ENCODE assay signal across 2 cellular contexts in genomic region chr5:37725185-37725584, GRCh38.
TF ChIP-seq lines count a peak whose summit lies in the region.

No MANE protein-coding gene starts in this region.

TF ChIP-seq in SK-N-SH, 30 proteins besides CTCF, POLR2A, EP300 and RAD21 (continued from another document):
- no peak for TF ChIP-seq ZBTB33 (IDR thresholded peaks at IDR 0.05; ENCODE audit: borderline replicate concordance, low read depth)
- no peak for TF ChIP-seq FOXJ3 (CRISPR knock-in tag; IDR thresholded peaks at IDR 0.05)
- TF ChIP-seq CHD2 (IDR thresholded peaks at IDR 0.05; ENCODE audit: low read length, partially characterized antibody) = no peak
- no peak for TF ChIP-seq REST (IDR thresholded peaks at IDR 0.05; ENCODE audit: low read depth, low read length)
- no peak for TF ChIP-seq MAX (IDR thresholded peaks at IDR 0.05; ENCODE audit: low read depth)
- no peak for TF ChIP-seq YY1 (IDR thresholded peaks at IDR 0.05; ENCODE audit: low read depth)
TF ChIP-seq in SK-N-SH: peak in this region for 0.

TF ChIP-seq in SK-N-SH treated with all-trans-retinoic acid at 6 μM for 48 hours, 23 proteins besides CTCF, POLR2A, EP300 and RAD21 (continued from another document):
- TF ChIP-seq CREB5 (CRISPR knock-in tag; IDR thresholded peaks at IDR 0.05; ENCODE audit: low read depth) = no peak
- TF ChIP-seq ZC3H10 (CRISPR knock-in tag; IDR thresholded peaks at IDR 0.05) = no peak
- no peak for TF ChIP-seq GLIS3 (CRISPR knock-in tag; IDR thresholded peaks at IDR 0.05)
- no peak for TF ChIP-seq POU6F1 (CRISPR knock-in tag; IDR thresholded peaks at IDR 0.05; ENCODE audit: borderline replicate concordance, low read depth)
- TF ChIP-seq CSDC2 (CRISPR knock-in tag; IDR thresholded peaks at IDR 0.05) = no peak
- no peak for TF ChIP-seq ZFP3 (CRISPR knock-in tag; IDR thresholded peaks at IDR 0.05)
